ENCODE assay signal across 8 cellular contexts in genomic region chr11:11157201-11157600, GRCh38.
A peak's percentile ranks its signal among the peaks of the same experiment; 100 is the strongest.
DNase-seq lines count a peak whose midpoint lies in the region; ATAC-seq and TF ChIP-seq lines count a peak whose summit lies in the region.

No MANE protein-coding gene starts in this region.

- TF ChIP-seq CTCF in activated CD8-positive, alpha-beta T cell treated with anti-CD3 and anti-CD28 coated beads for 36 hours (IDR thresholded peaks at IDR 0.05), result peak; percentile 46
- peak; percentile 57 for TF ChIP-seq CTCF in fibroblast of the aortic adventitia (IDR thresholded peaks at IDR 0.05; ENCODE audit: insufficient read depth, low read length)

- H3K27ac Mint-ChIP-seq in activated CD8-positive, alpha-beta T cell treated with anti-CD3 and anti-CD28 coated beads for 36 hours, result no peak overlapping the region

- POLR2A ChIA-PET in activated CD8-positive, alpha-beta T cell treated with anti-CD3 and anti-CD28 coated beads for 36 hours (lab: Charles Lee), result no interaction called here

- peaks cover 15% of the 10 kb centered on the region for H3K4me1 Mint-ChIP-seq in activated CD8-positive, alpha-beta T cell treated with anti-CD3 and anti-CD28 coated beads for 36 hours (ENCODE audit: low read depth)

- CTCF ChIA-PET in activated CD8-positive, alpha-beta T cell treated with anti-CD3 and anti-CD28 coated beads for 36 hours (lab: Charles Lee), result interaction anchor here (0.8 to 5.8 kb wide), 18 partner anchors 8 to 223 kb away, joined by 3 to 45 read pairs (median 6); no protein-coding TSS in a partner anchor

- H3K4me3 Mint-ChIP-seq in activated CD8-positive, alpha-beta T cell treated with anti-CD3 and anti-CD28 coated beads for 36 hours, result no peak overlapping the region

- DNase-seq in Daoy (ENCODE audit: low read depth) (peak; percentile 12), Kasumi-1 (lab: John Stamatoyannopoulos, UW) (peak; percentile 52 to 67), fibroblast of the aortic adventitia (ENCODE audit: low read depth) (peak; percentile 39), sciatic nerve (ENCODE audit: low spot score) (no peak)
- DNase-seq in activated CD8-positive, alpha-beta T cell treated with anti-CD3 and anti-CD28 coated beads for 36 hours, result peak; percentile 64
- DNase-seq in stimulated activated CD4-positive, alpha-beta T cell treated with anti-CD3 and anti-CD28 coated beads, Interleukin-2, amount 100 ng/mL, for 4 hours (ENCODE audit: low read depth), result peak; percentile 36

- no peaks in the 10 kb centered on the region for H3K36me3 Mint-ChIP-seq in activated CD8-positive, alpha-beta T cell treated with anti-CD3 and anti-CD28 coated beads for 36 hours (ENCODE audit: low read depth)

- intact Hi-C loops in activated CD8-positive, alpha-beta T cell treated with anti-CD3 and anti-CD28 coated beads for 36 hours (cut with micrococcal nuclease), result loop anchor here (2.0 kb wide), 1 partner anchor 120 kb away; no protein-coding TSS in a partner anchor
- intact Hi-C loops in sciatic nerve (cut with DNase I), result no loop called here

- no peaks in the 10 kb centered on the region for H3K9me3 Mint-ChIP-seq in activated CD8-positive, alpha-beta T cell treated with anti-CD3 and anti-CD28 coated beads for 36 hours

- no peak overlapping the region for H3K4me3 ChIP-seq in fibroblast of the aortic adventitia (ENCODE audit: low read depth, low read length)

- ATAC-seq in activated CD8-positive, alpha-beta T cell treated with anti-CD3 and anti-CD28 coated beads for 36 hours, result peak; percentile 47
- ATAC-seq in sciatic nerve (no peak), GM21515 (IDR thresholded peaks at IDR 0.05; ENCODE audit: unreplicated experiment) (no peak), HG03175 (IDR thresholded peaks at IDR 0.05; ENCODE audit: unreplicated experiment) (no peak)

- no peaks in the 10 kb centered on the region for H3K27me3 Mint-ChIP-seq in activated CD8-positive, alpha-beta T cell treated with anti-CD3 and anti-CD28 coated beads for 36 hours
